In the genomic region with DNA sequence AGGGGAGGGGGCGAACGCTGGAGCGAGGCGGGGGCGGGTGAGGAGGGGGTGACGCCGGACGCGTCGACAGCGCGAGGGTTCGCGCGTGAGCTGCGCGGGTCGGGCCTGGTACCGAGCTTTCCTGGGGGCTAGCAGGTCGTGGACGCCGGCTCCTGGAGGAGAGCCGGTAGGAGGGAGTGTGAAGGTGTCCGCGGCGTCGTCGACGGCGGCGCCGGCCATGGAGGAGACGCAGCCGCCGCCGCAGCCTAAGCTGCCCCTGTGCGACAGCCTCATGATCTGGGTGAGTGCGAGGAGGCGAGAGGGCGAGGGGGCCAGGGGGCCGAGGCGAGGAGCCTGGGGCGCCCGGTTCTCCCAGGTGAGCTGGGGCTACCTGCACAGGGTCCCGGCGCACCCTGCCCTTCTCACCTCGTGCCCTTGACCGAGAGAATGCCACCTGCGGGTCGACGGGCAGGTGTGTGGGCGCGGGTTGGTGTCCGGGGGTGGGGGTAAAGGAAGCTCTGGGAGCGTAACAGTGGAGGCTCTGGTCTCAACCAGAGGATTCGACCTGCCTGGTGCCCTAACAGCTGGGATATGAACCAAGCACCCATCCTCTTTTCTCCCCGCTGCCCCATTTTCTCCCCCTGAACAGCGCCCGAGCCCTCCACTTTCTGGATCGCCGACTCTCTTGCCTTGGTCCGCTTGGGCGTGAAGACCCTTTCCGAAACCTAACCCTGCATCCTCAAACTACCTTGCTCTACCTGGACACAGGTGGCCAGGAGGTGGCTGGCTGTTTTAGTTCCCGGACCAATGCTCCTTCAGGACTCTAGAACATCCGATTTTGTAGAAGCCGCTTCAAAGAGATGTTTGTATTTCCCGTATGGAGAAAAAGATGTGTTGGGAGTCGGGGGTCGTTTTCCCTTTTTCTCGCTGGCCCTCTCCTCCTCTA, we compare ENCODE assay signal across 9 cellular contexts. TPM values are rescaled to one million over a fixed set of nuclear protein-coding genes. Genes with fewer than 3 reads are reported as not detected.
DNase-seq lines count a peak whose midpoint lies in the region; ATAC-seq, FAIRE-seq and TF ChIP-seq lines count a peak whose summit lies in the region.
"Had no signal": no experiment of that assay in that cellular context is flagged by ENCODE, and none has a peak within 500 bp of the region (broad histone marks: within the 10 kb centered on the region; RNA-seq: fewer than 3 reads in every experiment).

HOOK1 (plus strand) TSS at position 49 of the 925 bp plus-strand sequence; CDS start at position 218, 169 bp downstream.

- TF ChIP-seq RAD21 in neural cell (conservative IDR thresholded peaks at IDR 0.05): no peak

- no peaks in the 10 kb centered on the region for H3K9me1 ChIP-seq in endothelial cell of umbilical vein (replicated peaks; ENCODE audit: control insufficient read depth, extremely low read depth, insufficient read depth, low read length)

- ATAC-seq in HG02852 (IDR thresholded peaks at IDR 0.05; ENCODE audit: unreplicated experiment): peak; percentile 36

- H3K4me1 ChIP-seq in endothelial cell of umbilical vein (ENCODE audit: control insufficient read depth, extremely low read depth, insufficient read depth, low read length): peaks cover 3% of the 10 kb centered on the region

- H3F3A ChIP-seq in neural cell (ENCODE audit: insufficient read depth, low read length, poor library complexity, severe bottlenecking): no peaks in the 10 kb centered on the region

- H3K79me2 ChIP-seq in endothelial cell of umbilical vein (ENCODE audit: control insufficient read depth, insufficient read depth, low read length) (no peaks in the 10 kb centered on the region), neural cell (replicated peaks; ENCODE audit: insufficient read depth, low read length) (no peaks in the 10 kb centered on the region)

- H3K4me3 ChIP-seq in SK-N-MC (peak within 1 kb of the TSS; percentile 74), endothelial cell of umbilical vein (replicated peaks in 1 of 3; ENCODE audit: insufficient read depth in 1 of 3, low read depth in 1 of 3, low read length in 3 of 3) (peak within 1 kb of the TSS in 2 of 3 experiments; percentile 34 to 36), neural cell (ENCODE audit: low read length) (peak within 1 kb of the TSS; percentile 88)

- H4K20me1 ChIP-seq in endothelial cell of umbilical vein (replicated peaks; ENCODE audit: control insufficient read depth, extremely low read depth, insufficient read depth, low read length): no peaks in the 10 kb centered on the region
- H4K20me1 ChIP-seq in neural cell (ENCODE audit: insufficient read depth): no peaks in the 10 kb centered on the region

- intact Hi-C loops in endothelial cell of umbilical vein (cut with micrococcal nuclease): no loop called here

- H2AFZ ChIP-seq in endothelial cell of umbilical vein (ENCODE audit: low read depth, low read length) (peak within 1 kb of the TSS; percentile 59), neural cell (ENCODE audit: low read depth, low read length) (peak within 1 kb of the TSS; percentile 84)

- CTCF ChIA-PET in endothelial cell of umbilical vein (lab: Charles Lee): no interaction called here

- H3K9me3 ChIP-seq in SK-N-MC (ENCODE audit: low read depth, low read length): no peaks in the 10 kb centered on the region
- no peaks in the 10 kb centered on the region for H3K9me3 ChIP-seq in endothelial cell of umbilical vein (replicated peaks; ENCODE audit: control insufficient read depth, insufficient read depth, low read length)
- no peaks in the 10 kb centered on the region for H3K9me3 ChIP-seq in neural cell (ENCODE audit: low read length)

- TF ChIP-seq POLR2A in endothelial cell of umbilical vein (IDR thresholded peaks at IDR 0.05; ENCODE audit: low read depth, low read length): no peak

- no TSS peak for BruUV-seq in endothelial cell of umbilical vein (replicated peaks; lab: Mats Ljungman, UMichigan)

- TF ChIP-seq CTCF in endothelial cell of umbilical vein (IDR thresholded peaks at IDR 0.05; ENCODE audit: extremely low read depth in 1 of 2, insufficient read depth in 1 of 2, low read depth in 1 of 2, low read length in 2 of 2) (no peak), neural cell (IDR thresholded peaks at IDR 0.05; ENCODE audit: poor library complexity, severe bottlenecking) (no peak)

- peak; percentile 24 for TF ChIP-seq EP300 in neural cell (conservative IDR thresholded peaks at IDR 0.05; ENCODE audit: poor library complexity, severe bottlenecking)

- no peaks in the 10 kb centered on the region for H3K36me3 ChIP-seq in SK-N-MC (ENCODE audit: insufficient read depth, low read length)
- no peaks in the 10 kb centered on the region for H3K36me3 ChIP-seq in endothelial cell of umbilical vein (ENCODE audit: control insufficient read depth in 2 of 2, extremely low read depth in 1 of 2, insufficient read depth in 2 of 2, low read length in 2 of 2)
- no peaks in the 10 kb centered on the region for H3K36me3 ChIP-seq in neural cell (ENCODE audit: insufficient read depth, low read length)

- H3K27me3 ChIP-seq in endothelial cell of umbilical vein (ENCODE audit: control insufficient read depth in 2 of 2, insufficient read depth in 2 of 2, low read length in 2 of 2) (peaks cover 25 to 46% of the 10 kb centered on the region in 2 experiments), neural cell (ENCODE audit: insufficient read depth, low read depth, low read length) (peaks cover 21% of the 10 kb centered on the region)

- no peak within 1 kb of the TSS for H3K27ac ChIP-seq in SK-N-MC
- H3K27ac ChIP-seq in endothelial cell of umbilical vein (ENCODE audit: insufficient read depth, low read depth, low read length): no peak within 1 kb of the TSS
- H3K27ac ChIP-seq in neural cell (ENCODE audit: low read length): peak within 1 kb of the TSS; percentile 64

- dilution Hi-C loops in endothelial cell of umbilical vein (cut with MboI; ENCODE audit: extremely low pct_ligation_motif_present, low sequenced_read_pairs): no loop called here

- POLR2A ChIA-PET in endothelial cell of umbilical vein (lab: Charles Lee): no interaction called here

- peak within 1 kb of the TSS; percentile 17 for H3K4me2 ChIP-seq in endothelial cell of umbilical vein (ENCODE audit: insufficient read depth, low read length)
- H3K4me2 ChIP-seq in neural cell (ENCODE audit: low read length): peak within 1 kb of the TSS; percentile 31

- DNase-seq in DMS 273 (lab: John Stamatoyannopoulos, UW; ENCODE audit: unreplicated experiment) (peak; percentile 63), DMS 273 treated with DMSO at 0.1 percent for 48 hours (lab: John Stamatoyannopoulos, UW) (no peak), SK-N-MC (ENCODE audit: low read depth, low spot score) (no peak), endothelial cell of umbilical vein (ENCODE audit: low read depth, low spot score) (no peak), KBM-7 (no peak), NCI-H128 (lab: John Stamatoyannopoulos, UW; ENCODE audit: unreplicated experiment) (no peak)

- FAIRE-seq in endothelial cell of umbilical vein (lab: Jason Lieb, UNC): no peak
- FAIRE-seq: A204.1 had no signal

- no peaks in the 10 kb centered on the region for H3K9me2 ChIP-seq in neural cell (ENCODE audit: insufficient read depth, low read length)

- H3K9ac ChIP-seq in SK-N-MC (ENCODE audit: insufficient read length) (peak within 1 kb of the TSS; percentile 58), endothelial cell of umbilical vein (replicated peaks; ENCODE audit: extremely low read depth, insufficient read depth, low read length) (no peak within 1 kb of the TSS), neural cell (ENCODE audit: low read length) (peak within 1 kb of the TSS; percentile 84)

- in situ Hi-C loops in KBM-7 (cut with MboI; ENCODE audit: low pct_unique_long_range_greater_than_20kb, low sequenced_read_pairs): no loop called here

TF ChIP-seq in endothelial cell of umbilical vein, 7 proteins besides CTCF, POLR2A, EP300 and RAD21:
- TF ChIP-seq EZH2 (IDR thresholded peaks at IDR 0.05; ENCODE audit: borderline replicate concordance, low read depth, low read length, severe bottlenecking): peak; percentile 82
- TF ChIP-seq GATA2 (IDR thresholded peaks at IDR 0.05; ENCODE audit: insufficient read depth, insufficient read length, low read depth, low read length): no peak

TF ChIP-seq in neural cell, 6 proteins besides CTCF, POLR2A, EP300 and RAD21 (continues in another document):
- TF ChIP-seq TAF1 (IDR thresholded peaks at IDR 0.05; ENCODE audit: low read depth) (no peak), EZH2 (IDR thresholded peaks at IDR 0.05; ENCODE audit: borderline replicate concordance, insufficient read depth, low read length, poor library complexity, severe bottlenecking) (no peak)

RNA-seq across cellular contexts. Expression of gene HOOK1, which starts in this region (rescaled TPM):
- not detected in 2 replicates for total RNA-seq in endothelial cell of umbilical vein
- polyA plus RNA-seq in endothelial cell of umbilical vein (not detected in 2 replicates), neural cell (25.5 and 27.5 TPM in 2 replicates)
- not detected in 2 replicates for polyA plus RNA-seq in endothelial cell of umbilical vein (2011; cell fraction: cytosol; rRNA removed)
- polyA plus RNA-seq in endothelial cell of umbilical vein (2011; cell fraction: nucleus; rRNA removed): 0.04 TPM in 1 of 2 replicates, not detected in the other
- not detected in 2 replicates for polyA plus RNA-seq in endothelial cell of umbilical vein (2012)
- polyA minus RNA-seq in endothelial cell of umbilical vein (not detected in 2 replicates), neural cell (33.4 and 34.0 TPM in 2 replicates)
- polyA minus RNA-seq in endothelial cell of umbilical vein (2011; cell fraction: cytosol; rRNA and poly(A)+ RNA removed): 1.9 TPM
- not detected in 2 replicates for polyA minus RNA-seq in endothelial cell of umbilical vein (2011; cell fraction: nucleus; rRNA and poly(A)+ RNA removed)

Comparison
In these comparisons a context has a peak if more than half of its experiments do, and no peak if none do; other contexts are left out.
1. RNA of gene HOOK1 (polyA plus RNA-seq): 25.5 to 27.5 TPM in neural cell; 0.04 TPM in endothelial cell of umbilical vein; every median in the first group is over 10 times any median in the second.
2. H3K4me3 ChIP-seq: peak in every context shown above with its lines; median percentile 88 in neural cell; 74 in SK-N-MC; 35 in endothelial cell of umbilical vein.